8 cellular contexts compared by ENCODE assay signal in the genomic region with DNA sequence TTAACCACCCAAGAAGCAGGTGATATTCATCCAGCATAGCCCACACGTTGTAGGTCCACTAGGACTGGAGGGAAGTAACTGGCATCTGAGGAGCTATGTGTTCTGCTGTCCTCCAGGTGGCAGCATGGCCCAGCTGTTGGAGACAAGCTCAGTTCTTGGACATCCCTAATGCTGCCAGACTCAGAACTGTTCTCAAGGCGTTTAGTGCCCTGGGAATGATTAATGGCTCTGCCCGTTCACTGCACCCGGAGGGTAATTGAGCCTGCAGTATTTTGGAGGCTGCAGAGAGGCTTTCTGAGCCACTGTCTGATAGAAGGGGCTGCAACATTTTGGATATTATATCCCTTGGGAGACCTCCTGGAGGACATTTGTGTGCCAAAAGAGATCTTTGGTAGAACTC.
DNase-seq lines count a peak whose midpoint lies in the region; ATAC-seq, FAIRE-seq and TF ChIP-seq lines count a peak whose summit lies in the region.

No MANE protein-coding gene starts in this region.

- no peak overlapping the region for H2BK12ac ChIP-seq in neuronal stem cell (ENCODE audit: low read length)

- H4K8ac ChIP-seq in neuronal stem cell (ENCODE audit: low read depth, low read length): no peak overlapping the region

- H3K27me3 ChIP-seq in neuronal stem cell (ENCODE audit: control insufficient read depth in 3 of 3, insufficient read depth in 3 of 3, low read depth in 1 of 3, low read length in 3 of 3): no peaks in the 10 kb centered on the region

- H2BK15ac ChIP-seq in neuronal stem cell (ENCODE audit: low read length): no peak overlapping the region

- no peaks in the 10 kb centered on the region for H3K36me3 ChIP-seq in neuronal stem cell (replicated peaks in 1 of 2; ENCODE audit: control insufficient read depth in 2 of 2, insufficient read depth in 2 of 2, low read length in 2 of 2)

- no peak overlapping the region for H2BK120ac ChIP-seq in neuronal stem cell (ENCODE audit: low read depth, low read length)

- H3K4me1 ChIP-seq in neuronal stem cell (ENCODE audit: control insufficient read depth in 2 of 2, insufficient read depth in 1 of 2, low read depth in 1 of 2, low read length in 2 of 2): no peaks in the 10 kb centered on the region

- H3K4me2 ChIP-seq in neuronal stem cell (ENCODE audit: insufficient read depth, low read length, poor library complexity, severe bottlenecking): no peak overlapping the region

- no peak overlapping the region for H3K4ac ChIP-seq in neuronal stem cell (ENCODE audit: low read length)

- H3K23ac ChIP-seq in neuronal stem cell (ENCODE audit: low read depth, low read length, poor library complexity): no peak overlapping the region

- peak; percentile 77 for TF ChIP-seq CTCF in foreskin fibroblast (IDR thresholded peaks at IDR 0.05; ENCODE audit: low read depth, low read length)

- DNase-seq in DMS 273 treated with DMSO at 0.1 percent for 48 hours (lab: John Stamatoyannopoulos, UW): peak; percentile 69
- DNase-seq in HT-29 (ENCODE audit: low spot score): peak; percentile 77
- peak; percentile 80 for DNase-seq in NCI-H774 (lab: John Stamatoyannopoulos, UW)
- DNase-seq in activated CD8-positive, alpha-beta memory T cell treated with anti-CD3 and anti-CD28 coated beads, Interleukin-2, amount 50 U/mL, for 48 hours: peak; percentile 56
- DNase-seq in foreskin fibroblast: peak; percentile 81 to 95
- DNase-seq in neuronal stem cell (ENCODE audit: low spot score): peak; percentile 81
- DNase-seq in urothelium cell line (ENCODE audit: low spot score): peak; percentile 67

- no CpG with 5 or more reads among the region's 4 CpGs for WGBS in neuronal stem cell (ENCODE audit: extremely low coverage in 2 of 2, insufficient read length in 2 of 2, insufficient replicate concordance in 1 of 2), 2 donors

- peak; percentile 81 for ATAC-seq in GM21360 (IDR thresholded peaks at IDR 0.05; ENCODE audit: unreplicated experiment)

- no peak overlapping the region for H4K91ac ChIP-seq in neuronal stem cell (ENCODE audit: low read depth, low read length, poor library complexity)

- peak; percentile 55 for FAIRE-seq in urothelium cell line (lab: Jason Lieb, UNC)

- H2BK5ac ChIP-seq in neuronal stem cell (ENCODE audit: low read length): no peak overlapping the region

- no peak overlapping the region for H3K27ac ChIP-seq in neuronal stem cell (replicated peaks; ENCODE audit: low read length)

- no peaks in the 10 kb centered on the region for H3K79me1 ChIP-seq in neuronal stem cell (ENCODE audit: low read depth, low read length)

- no peak overlapping the region for H3K14ac ChIP-seq in neuronal stem cell (ENCODE audit: low read length)

- H3K9ac ChIP-seq in neuronal stem cell (ENCODE audit: low read depth, low read length, poor library complexity): no peak overlapping the region

- no peak overlapping the region for H2AFZ ChIP-seq in neuronal stem cell (ENCODE audit: low read length)

- H3K18ac ChIP-seq in neuronal stem cell (ENCODE audit: low read length): no peak overlapping the region

- H3K4me3 ChIP-seq in foreskin fibroblast (ENCODE audit: low read depth in 1 of 2, low read length in 2 of 2): no peak overlapping the region
- H3K4me3 ChIP-seq in neuronal stem cell (ENCODE audit: low read length in 2 of 2): no peak overlapping the region

- no peaks in the 10 kb centered on the region for H3K9me3 ChIP-seq in neuronal stem cell (replicated peaks in 1 of 2; ENCODE audit: control insufficient read depth in 2 of 2, insufficient read depth in 1 of 2, low read depth in 1 of 2, low read length in 2 of 2)

- no peak overlapping the region for H2AK5ac ChIP-seq in neuronal stem cell (ENCODE audit: low read depth, low read length)
